In genomic region chr6:90471297-90471696, GRCh38 we compare ENCODE assay signal across 1 cellular context.
A peak's percentile ranks its signal among the peaks of the same experiment; 100 is the strongest.
TF ChIP-seq lines count a peak whose summit lies in the region.

No MANE protein-coding gene starts in this region.

TF ChIP-seq in K562, 482 proteins besides CTCF, POLR2A, EP300 and RAD21 (continued from another document):
- TF ChIP-seq IRF2 (CRISPR knock-in tag; IDR thresholded peaks at IDR 0.05) (no peak), HOXB6 (CRISPR knock-in tag; IDR thresholded peaks at IDR 0.05; ENCODE audit: borderline replicate concordance) (no peak), USF1 (CRISPR knock-in tag; IDR thresholded peaks at IDR 0.05) (peak; percentile 45; the same call in 1 of the 2 replicates), KLF6 (CRISPR knock-in tag; IDR thresholded peaks at IDR 0.05; ENCODE audit: borderline replicate concordance) (no peak), HMBOX1 (IDR thresholded peaks at IDR 0.05) (peak; percentile 20; the same call in 1 of the 2 replicates), ZNF431 (CRISPR knock-in tag; IDR thresholded peaks at IDR 0.05) (no peak), NFATC3 (IDR thresholded peaks at IDR 0.05) (no peak), SNIP1 (IDR thresholded peaks at IDR 0.05; ENCODE audit: low read depth) (no peak), SAFB2 (IDR thresholded peaks at IDR 0.05; ENCODE audit: borderline replicate concordance, low read depth, low read length, severe bottlenecking) (no peak), ZEB2 (IDR thresholded peaks at IDR 0.05) (no peak), TFE3 (CRISPR knock-in tag; IDR thresholded peaks at IDR 0.05) (peak; percentile 40; the same call in 1 of the 2 replicates), ELK1 (CRISPR knock-in tag; IDR thresholded peaks at IDR 0.05) (no peak), TFAP4 (CRISPR knock-in tag; IDR thresholded peaks at IDR 0.05; ENCODE audit: borderline replicate concordance) (no peak), MXD1 (CRISPR knock-in tag; IDR thresholded peaks at IDR 0.05; ENCODE audit: borderline replicate concordance, poor library complexity, severe bottlenecking) (no peak), GTF2B (IDR thresholded peaks at IDR 0.05; ENCODE audit: extremely low read depth, insufficient read length) (no peak), HLTF (IDR thresholded peaks at IDR 0.05) (no peak), ZNF695 (CRISPR knock-in tag; IDR thresholded peaks at IDR 0.05) (no peak), PRDM10 (IDR thresholded peaks at IDR 0.05; ENCODE audit: partially characterized antibody) (no peak), ATF4 (CRISPR knock-in tag; IDR thresholded peaks at IDR 0.05) (no peak), KAT2B (IDR thresholded peaks at IDR 0.05; ENCODE audit: low read depth, low read length) (no peak), MNT (conservative IDR thresholded peaks at IDR 0.05) (no peak), SMARCB1 (IDR thresholded peaks at IDR 0.05; ENCODE audit: insufficient read length, low read depth) (no peak), USF2 (CRISPR knock-in tag; IDR thresholded peaks at IDR 0.05) (peak; percentile 43), CEBPB (tag; IDR thresholded peaks at IDR 0.05) (no peak), ZBTB49 (CRISPR knock-in tag; IDR thresholded peaks at IDR 0.05; ENCODE audit: borderline replicate concordance) (no peak), ERF (CRISPR knock-in tag; IDR thresholded peaks at IDR 0.05) (no peak), NCOA2 (IDR thresholded peaks at IDR 0.05; ENCODE audit: partially characterized antibody in 2 of 2) (no peak), CCAR2 (IDR thresholded peaks at IDR 0.05; ENCODE audit: low read depth, low read length) (no peak), TOE1 (IDR thresholded peaks at IDR 0.05; ENCODE audit: borderline replicate concordance) (no peak), TOE1 (CRISPR knock-in tag; IDR thresholded peaks at IDR 0.05; ENCODE audit: borderline replicate concordance, low read depth) (0 out of 2 replicates have a peak, but pooled peaks have one; percentile 59), HDAC3 (IDR thresholded peaks at IDR 0.05; ENCODE audit: borderline replicate concordance, partially characterized antibody) (no peak)
